Comparison of ENCODE assay signal across 1 cellular context in genomic region chr1:38166461-38166860, GRCh38.
TF ChIP-seq lines count a peak whose summit lies in the region.

No MANE protein-coding gene starts in this region.

TF ChIP-seq in IMR-90, 13 proteins besides CTCF, POLR2A, EP300 and RAD21:
- TF ChIP-seq NFE2L2 (IDR thresholded peaks at IDR 0.05; ENCODE audit: low read depth, low read length) (no peak), USF2 (IDR thresholded peaks at IDR 0.05; ENCODE audit: low read depth, low read length) (no peak), CHD1 (IDR thresholded peaks at IDR 0.05; ENCODE audit: low read depth, low read length) (no peak), RCOR1 (IDR thresholded peaks at IDR 0.05; ENCODE audit: insufficient replicate concordance, low read length) (no peak), CEBPB (IDR thresholded peaks at IDR 0.05; ENCODE audit: low read depth, low read length) (no peak), MAZ (IDR thresholded peaks at IDR 0.05; ENCODE audit: borderline replicate concordance, low read depth, low read length) (no peak)
